In genomic region chr16:66934839-66935318, GRCh38 we compare ENCODE assay signal across 9 cellular contexts. TPM values are rescaled to one million over a fixed set of nuclear protein-coding genes. Genes with fewer than 3 reads are reported as not detected.
DNase-seq lines count a peak whose midpoint lies in the region; ATAC-seq and TF ChIP-seq lines count a peak whose summit lies in the region.
"Not testable (repeated sequence)": the region's sequence is repeated elsewhere in the genome, so short reads cannot be mapped to it uniquely, and the experiment has no call there.
"Had no signal": no experiment of that assay in that cellular context is flagged by ENCODE, and none has a peak within 500 bp of the region (broad histone marks: within the 10 kb centered on the region; RNA-seq: fewer than 3 reads in every experiment).

No MANE protein-coding gene starts in this region.

- peaks cover 35 to 70% (median 53%) of the 10 kb centered on the region in 11 experiments for H3K36me3 ChIP-seq in BLaER1 treated with 17β-estradiol and CSF1 and Interleukin-3, amounts not matched to agents 10 nM and 100 nM
- peaks cover 44% of the 10 kb centered on the region for H3K36me3 ChIP-seq in KOPT-K1 (ENCODE audit: insufficient read depth, low read length)
- peaks cover 11% of the 10 kb centered on the region for H3K36me3 ChIP-seq in mammary epithelial cell (ENCODE audit: insufficient read depth, low read length)
- not testable (repeated sequence) for H3K36me3 ChIP-seq in mucosa of stomach (ENCODE audit: control insufficient read depth, insufficient read depth, low read length)

- peaks cover 41 to 75% (median 59%) of the 10 kb centered on the region in 11 experiments; a peak in 20 of 22 replicates for H4K20me1 ChIP-seq in BLaER1 treated with 17β-estradiol and CSF1 and Interleukin-3, amounts not matched to agents 10 nM and 100 nM
- not testable (repeated sequence) for H4K20me1 ChIP-seq in mammary epithelial cell (ENCODE audit: insufficient read depth, low read length)

- CTCF ChIA-PET in activated B cell treated with CpG ODN at 0.5 μM for 24 hours (lab: Charles Lee); mammary epithelial cell (lab: Charles Lee; ENCODE audit: low non-redundant PET): not testable (repeated sequence)

- not testable (repeated sequence) for H3K9me3 Mint-ChIP-seq in activated B cell treated with CpG ODN at 0.5 μM for 24 hours; stimulated activated effector memory CD8-positive, alpha-beta T cell treated with anti-CD3 and anti-CD28 coated beads, Interleukin-12 subunit alpha, Interleukin-12 subunit beta, amount 100 ng/mL, for 72 hours

- peak overlapping the region; percentile 63 for H2AFZ ChIP-seq in mammary epithelial cell (ENCODE audit: low read depth, low read length)

- peak overlapping the region; percentile 76 to 100 (median 89) for H3K4me3 ChIP-seq in BLaER1 treated with 17β-estradiol and CSF1 and Interleukin-3, amounts not matched to agents 10 nM and 100 nM
- H3K4me3 ChIP-seq in mammary epithelial cell (replicated peaks in 1 of 3; ENCODE audit: insufficient read depth in 1 of 3, low read depth in 2 of 3, low read length in 3 of 3) (peak overlapping the region; percentile 66 to 94 (median 86)), mucosa of stomach (ENCODE audit: low read length) (peak overlapping the region; percentile 88)

- H3K36me3 Mint-ChIP-seq in activated B cell treated with CpG ODN at 0.5 μM for 24 hours (ENCODE audit: low read depth) = peaks cover 56% of the 10 kb centered on the region
- H3K36me3 Mint-ChIP-seq in stimulated activated effector memory CD8-positive, alpha-beta T cell treated with anti-CD3 and anti-CD28 coated beads, Interleukin-12 subunit alpha, Interleukin-12 subunit beta, amount 100 ng/mL, for 72 hours = peaks cover 74% of the 10 kb centered on the region

- H3K4me2 ChIP-seq in BLaER1 treated with 17β-estradiol and CSF1 and Interleukin-3, amounts not matched to agents 10 nM and 100 nM = peak overlapping the region; percentile 93 to 100 (median 99)
- peak overlapping the region; percentile 93 for H3K4me2 ChIP-seq in mammary epithelial cell (ENCODE audit: insufficient read depth, low read depth, low read length)

- H3K4me1 Mint-ChIP-seq in activated B cell treated with CpG ODN at 0.5 μM for 24 hours = peaks cover 57% of the 10 kb centered on the region
- peaks cover 61% of the 10 kb centered on the region for H3K4me1 Mint-ChIP-seq in stimulated activated effector memory CD8-positive, alpha-beta T cell treated with anti-CD3 and anti-CD28 coated beads, Interleukin-12 subunit alpha, Interleukin-12 subunit beta, amount 100 ng/mL, for 72 hours

- POLR2A ChIA-PET in activated B cell treated with CpG ODN at 0.5 μM for 24 hours (lab: Charles Lee) = interaction anchor here (0.6 to 1.9 kb wide), 3 partner anchors 62 to 292 kb away, joined by 3 to 7 read pairs (median 6); partner anchors contain the start of gene TMEM208

- in situ Hi-C loops in mammary epithelial cell (cut with MboI; ENCODE audit: low sequenced_read_pairs in 2 of 2) = loop anchor here (5.0 kb wide), 1 partner anchor 38 kb away; no protein-coding TSS in a partner anchor

- H3K9me3 ChIP-seq in BLaER1 treated with 17β-estradiol and CSF1 and Interleukin-3, amounts not matched to agents 10 nM and 100 nM (replicated peaks in 1 of 11); KOPT-K1 (ENCODE audit: insufficient read depth, low read length, poor library complexity, severe bottlenecking); mammary epithelial cell (replicated peaks; ENCODE audit: insufficient read depth, low read length); mucosa of stomach (ENCODE audit: control insufficient read depth, low read length): not testable (repeated sequence)

- TF ChIP-seq CTCF in activated B cell treated with CpG ODN at 0.5 μM for 24 hours (IDR thresholded peaks at IDR 0.05); mammary epithelial cell (conservative IDR thresholded peaks at IDR 0.05 in 1 of 2, IDR thresholded peaks at IDR 0.05 in 1 of 2; ENCODE audit: extremely low read depth in 1 of 2, insufficient read depth in 1 of 2, low read depth in 1 of 2, low read length in 2 of 2): not testable (repeated sequence)

- not testable (repeated sequence) for H3K27me3 Mint-ChIP-seq in activated B cell treated with CpG ODN at 0.5 μM for 24 hours

- peak overlapping the region; percentile 93 for H3K27ac Mint-ChIP-seq in activated B cell treated with CpG ODN at 0.5 μM for 24 hours
- H3K27ac Mint-ChIP-seq in stimulated activated effector memory CD8-positive, alpha-beta T cell treated with anti-CD3 and anti-CD28 coated beads, Interleukin-12 subunit alpha, Interleukin-12 subunit beta, amount 100 ng/mL, for 72 hours = peak overlapping the region; percentile 99

- intact Hi-C loops in activated B cell treated with CpG ODN at 0.5 μM for 24 hours (cut with micrococcal nuclease) = loop anchor here (2.0 kb wide), 1 partner anchor 62 kb away; no protein-coding TSS in a partner anchor
- intact Hi-C loops in mammary epithelial cell (cut with micrococcal nuclease) = loop anchor here (1.0 kb wide), 2 partner anchors 12 to 40 kb away; no protein-coding TSS in a partner anchor
- intact Hi-C loops in Right ventricle myocardium inferior (cut with DNase I) = loop anchor here (5.0 kb wide), 1 partner anchor 33 kb away; no protein-coding TSS in a partner anchor

- dilution Hi-C loops in mammary epithelial cell (cut with HindIII; ENCODE audit: low sequenced_read_pairs) = loop anchor here (5.0 kb wide), 2 partner anchors 38 to 42 kb away; no protein-coding TSS in a partner anchor

- H3K79me2 ChIP-seq in mammary epithelial cell (ENCODE audit: insufficient read depth, low read length) = peaks cover 77% of the 10 kb centered on the region

- WGBS in mammary epithelial cell (ENCODE audit: low coverage, missing lambda C conversion rate) = 4% methylated on average over 13 of the region's 24 CpGs

- H3K4me1 ChIP-seq in BLaER1 treated with 17β-estradiol and CSF1 and Interleukin-3, amounts not matched to agents 10 nM and 100 nM = peaks cover 46 to 54% (median 49%) of the 10 kb centered on the region in 10 experiments
- H3K4me1 ChIP-seq in mammary epithelial cell (ENCODE audit: insufficient read depth, low read length) = peaks cover 15% of the 10 kb centered on the region
- peaks cover 67% of the 10 kb centered on the region for H3K4me1 ChIP-seq in mucosa of stomach (ENCODE audit: control insufficient read depth, insufficient read depth, low read length)

- H3K9ac ChIP-seq in BLaER1 treated with 17β-estradiol and CSF1 and Interleukin-3, amounts not matched to agents 10 nM and 100 nM = peak overlapping the region; percentile 87 to 99 (median 95)
- peak overlapping the region; percentile 96 for H3K9ac ChIP-seq in mammary epithelial cell (ENCODE audit: insufficient read depth, low read length)
- peak overlapping the region; percentile 95 for H3K9ac ChIP-seq in mucosa of stomach (ENCODE audit: low read length)

- peak overlapping the region; percentile 96 for H3K4me3 Mint-ChIP-seq in activated B cell treated with CpG ODN at 0.5 μM for 24 hours
- peak overlapping the region; percentile 99 for H3K4me3 Mint-ChIP-seq in stimulated activated effector memory CD8-positive, alpha-beta T cell treated with anti-CD3 and anti-CD28 coated beads, Interleukin-12 subunit alpha, Interleukin-12 subunit beta, amount 100 ng/mL, for 72 hours

- BruUV-seq in mammary epithelial cell (replicated peaks; lab: Mats Ljungman, UMichigan) = TSS peak; percentile 90

- ATAC-seq in GM21619 (IDR thresholded peaks at IDR 0.05; ENCODE audit: unreplicated experiment) (peak; percentile 13), Right ventricle myocardium inferior (peak; percentile 2)
- not testable (repeated sequence) for ATAC-seq in activated B cell treated with CpG ODN at 0.5 μM for 24 hours (ENCODE audit: low read depth); stimulated activated effector memory CD8-positive, alpha-beta T cell treated with anti-CD3 and anti-CD28 coated beads, Interleukin-12 subunit alpha, Interleukin-12 subunit beta, amount 100 ng/mL, for 72 hours

- H3K27ac ChIP-seq in BLaER1 treated with 17β-estradiol and CSF1 and Interleukin-3, amounts not matched to agents 10 nM and 100 nM = peak overlapping the region; percentile 85 to 97 (median 93)
- H3K27ac ChIP-seq in KOPT-K1 (ENCODE audit: low read depth, low read length, poor library complexity, severe bottlenecking) = peak overlapping the region; percentile 89
- H3K27ac ChIP-seq in mammary epithelial cell (ENCODE audit: insufficient read depth, low read depth, low read length) = peak overlapping the region; percentile 92

- H3K27me3 ChIP-seq in BLaER1 treated with 17β-estradiol and CSF1 and Interleukin-3, amounts not matched to agents 10 nM and 100 nM; mammary epithelial cell (ENCODE audit: insufficient read depth, low read length); mucosa of stomach (ENCODE audit: control insufficient read depth, insufficient read depth, low read length): not testable (repeated sequence)

- DNase-seq in activated B cell treated with CpG ODN at 0.5 μM for 24 hours; mammary epithelial cell; stimulated activated effector memory CD8-positive, alpha-beta T cell treated with anti-CD3 and anti-CD28 coated beads, Interleukin-12 subunit alpha, Interleukin-12 subunit beta, amount 100 ng/mL, for 72 hours (ENCODE audit: low spot score in 2 of 2): not testable (repeated sequence)
- DNase-seq in Right ventricle myocardium inferior (ENCODE audit: missing footprints) = peak; percentile 46

RNA-seq across cellular contexts. Expression of gene CES2, which starts 0.4 kb away (rescaled TPM):
- total RNA-seq in activated B cell treated with CpG ODN at 0.5 μM for 24 hours = 31.9 and 34.7 TPM in 2 replicates
- 100 to 1,000 TPM; 110 to 130 TPM for total RNA-seq in mammary epithelial cell
- polyA plus RNA-seq in mammary epithelial cell = 95.4 TPM
- polyA minus RNA-seq in mammary epithelial cell = 97.2 TPM
- 126 TPM for total RNA-seq in Right ventricle myocardium inferior

RNA-seq across cellular contexts. Expression of gene CIAO2B, which starts 0.7 kb away (rescaled TPM):
- total RNA-seq in activated B cell treated with CpG ODN at 0.5 μM for 24 hours = 65.8 and 66.2 TPM in 2 replicates
- total RNA-seq in mammary epithelial cell = 100 to 1,000 TPM in 1 of 2 donors, 10 to 100 TPM in 1; 89.9 to 104 TPM
- polyA plus RNA-seq in mammary epithelial cell = 186 TPM
- polyA minus RNA-seq in mammary epithelial cell = 73.9 TPM
- 127 TPM for total RNA-seq in Right ventricle myocardium inferior

RNA-seq across cellular contexts. Expression of gene RRAD, which starts 9.5 kb away (rescaled TPM):
- 0.15 TPM in 1 of 2 replicates, not detected in the other for total RNA-seq in activated B cell treated with CpG ODN at 0.5 μM for 24 hours
- total RNA-seq in mammary epithelial cell = 10 to 100 TPM in 1 of 2 donors, 1 to 10 TPM in 1; 1.9 to 10.3 TPM
- polyA plus RNA-seq in mammary epithelial cell = 1.3 TPM
- not detected for polyA minus RNA-seq in mammary epithelial cell
- 84.3 TPM for total RNA-seq in Right ventricle myocardium inferior

RNA-seq across cellular contexts. Expression of gene CDH16, which starts 16.2 kb away (rescaled TPM):
- total RNA-seq in activated B cell treated with CpG ODN at 0.5 μM for 24 hours (not detected in 2 replicates), mammary epithelial cell (under 1 TPM in 1 of 2 donors, not detected in 1; 0.28 TPM), Right ventricle myocardium inferior (0.16 TPM)
- 0.45 TPM for polyA plus RNA-seq in mammary epithelial cell
- not detected for polyA minus RNA-seq in mammary epithelial cell
- total RNA-seq: glomerular endothelial cell had no signal

RNA-seq across cellular contexts. Expression of gene CES3, which starts 26.2 kb away (rescaled TPM):
- total RNA-seq in activated B cell treated with CpG ODN at 0.5 μM for 24 hours (0.29 and 0.61 TPM in 2 replicates), mammary epithelial cell (1 to 10 TPM; 1.3 to 3.5 TPM), Right ventricle myocardium inferior (0.78 TPM)
- 2.0 TPM for polyA plus RNA-seq in mammary epithelial cell
- polyA minus RNA-seq in mammary epithelial cell = 2.6 TPM
